28 cellular contexts compared by ENCODE assay signal in genomic region chr6:48315915-48316314, GRCh38.
"Had no signal": no experiment of that assay in that cellular context is flagged by ENCODE, and none has a peak within 500 bp of the region (broad histone marks: within the 10 kb centered on the region; RNA-seq: fewer than 3 reads in every experiment).

No MANE protein-coding gene starts in this region.

- H3K4me2 ChIP-seq: smooth muscle cell had no signal

- H3K36me3 ChIP-seq: neutrophil, pancreas, prostate gland, right lobe of liver, spleen, suprapubic skin, tibial artery, transverse colon, upper lobe of right lung, uterus had no signal

- FAIRE-seq: pancreas had no signal

- H3K27ac ChIP-seq: neutrophil, pancreas, prostate gland, right lobe of liver, skin epidermis, spleen, suprapubic skin, testis, tibial artery, transverse colon, upper lobe of right lung, uterus had no signal

- H3K27me3 ChIP-seq: neutrophil, pancreas, right lobe of liver, spleen, suprapubic skin, testis, tibial artery, transverse colon, upper lobe of right lung, uterus had no signal

- H3K4me3 ChIP-seq: pancreas, prostate gland, right lobe of liver, skin epidermis, smooth muscle cell, spleen, suprapubic skin, testis, tibial artery, transverse colon, upper lobe of right lung, uterus had no signal

- DNase-seq: naive thymus-derived CD8-positive, alpha-beta T cell; nephron progenitor cell; nucleus accumbens; pancreas; right cardiac atrium; right lobe of liver; spleen; stimulated activated CD4-positive, alpha-beta T cell treated with anti-CD3 and anti-CD28 coated beads, Interleukin-12 subunit alpha, Interleukin-12 subunit beta, amount 100 ng/mL, for 4 hours; stimulated activated CD4-positive, alpha-beta T cell treated with anti-CD3 and anti-CD28 coated beads, Interleukin-1b, Interleukin-23, amount 100 ng/mL, for 48 hours; stimulated activated CD4-positive, alpha-beta T cell treated with anti-CD3 and anti-CD28 coated beads, Interleukin-4, amount 100 ng/mL, for 1 hour; stimulated activated CD4-positive, alpha-beta T cell treated with anti-CD3 and anti-CD28 coated beads, Interleukin-4, amount 100 ng/mL, for 4 hours; stimulated activated CD8-positive, alpha-beta memory T cell treated with anti-CD3 and anti-CD28 coated beads, Interleukin-4, amount 100 ng/mL, for 48 hours; stimulated activated naive CD4-positive, alpha-beta T cell; stimulated activated naive CD8-positive, alpha-beta T cell treated with anti-CD3 and anti-CD28 coated beads, Interleukin-15, amount 100 ng/mL, for 72 hours; stimulated activated naive CD8-positive, alpha-beta T cell treated with anti-CD3 and anti-CD28 coated beads, Interleukin-15, Interleukin-2, amounts not matched to agents 100 U/mL and 50 U/mL, for 24 hours; substantia nigra; testis; tibial artery; transverse colon; upper lobe of right lung; uterus had no signal

- H3K9me3 ChIP-seq: neutrophil, pancreas, prostate gland, right lobe of liver, suprapubic skin, testis, tibial artery, transverse colon, upper lobe of right lung, uterus had no signal

- ATAC-seq: naive thymus-derived CD8-positive, alpha-beta T cell; natural killer cell treated with Interleukin-12 subunit alpha and Interleukin-12 subunit beta and Interleukin-15 and Interleukin-18, amount 100 ng/mL, for 72 hours; pancreas; right cardiac atrium; right lobe of liver; stimulated activated memory B cell treated with anti-CD40 and anti-IgM and Interleukin-4, amounts not matched to agents 10 μg/mL and 1 μg/mL and 100 μg/mL, for 72 hours; stimulated activated naive CD8-positive, alpha-beta T cell treated with anti-CD3 and anti-CD28 coated beads, Interleukin-15, amount 100 ng/mL, for 72 hours; stimulated activated naive CD8-positive, alpha-beta T cell treated with anti-CD3 and anti-CD28 coated beads, Interleukin-15, Interleukin-2, amounts not matched to agents 100 U/mL and 50 U/mL, for 24 hours; upper lobe of right lung had no signal

- H3K4me1 ChIP-seq: pancreas, prostate gland, right lobe of liver, spleen, suprapubic skin, testis, tibial artery, transverse colon, upper lobe of right lung, uterus had no signal
